ENCODE assay signal across 22 cellular contexts in the genomic region with DNA sequence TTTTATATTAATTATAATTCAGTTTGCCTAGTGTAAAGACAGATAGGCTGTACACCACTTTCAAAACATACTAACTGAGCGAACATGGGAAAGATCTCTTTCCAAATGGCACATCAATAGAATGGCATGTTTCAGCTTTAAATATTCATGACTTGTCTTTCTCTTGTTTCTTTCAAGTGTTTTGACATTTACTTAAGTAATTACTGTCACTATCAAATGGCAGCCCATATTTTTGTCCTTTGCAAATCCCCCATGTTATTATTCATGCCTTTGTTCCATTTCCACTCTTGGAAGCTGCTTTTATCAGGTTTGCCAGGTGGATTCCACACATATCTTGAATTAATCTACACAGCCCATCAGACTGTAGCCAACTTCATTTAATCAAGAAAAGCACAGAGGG.
"Had no signal": no experiment of that assay in that cellular context is flagged by ENCODE, and none has a peak within 500 bp of the region (broad histone marks: within the 10 kb centered on the region; RNA-seq: fewer than 3 reads in every experiment).

No MANE protein-coding gene starts in this region.

- H3K4me2 ChIP-seq: KMS-11, SK-N-SH had no signal

- H3K9me3 ChIP-seq: SJSA1, SK-N-SH had no signal

- H3K36me3 ChIP-seq: SJSA1 had no signal

- H3K27ac ChIP-seq: HL-60, KMS-11, SJSA1 had no signal

- H3K4me3 ChIP-seq: K562, SJSA1 had no signal

- ATAC-seq: K562, T-helper 17 cell had no signal

- H3K27me3 ChIP-seq: SJSA1 had no signal

- H3K9ac ChIP-seq: KMS-11, SK-N-SH had no signal

- DNase-seq: Kasumi-1, MM.1S, NCI-H1092 treated with DMSO at 0.1 percent for 48 hours, NCI-H1436, NCI-H187, NCI-H2029, NCI-H2081 treated with DMSO at 0.1 percent for 48 hours, NCI-H2227 treated with DMSO at 0.1 percent for 48 hours, NCI-H446 treated with DMSO at 0.1 percent for 48 hours, NCI-H510A treated with DMSO at 0.1 percent for 48 hours, NCI-H526, NCI-H774, Right ventricle myocardium superior, RPMI8226, SIG-M5, SK-N-SH, T-helper 1 cell, T-helper 17 cell had no signal

- H3K9me2 ChIP-seq: SK-N-SH had no signal
